1 cellular context compared by ENCODE assay signal in the genomic region with DNA sequence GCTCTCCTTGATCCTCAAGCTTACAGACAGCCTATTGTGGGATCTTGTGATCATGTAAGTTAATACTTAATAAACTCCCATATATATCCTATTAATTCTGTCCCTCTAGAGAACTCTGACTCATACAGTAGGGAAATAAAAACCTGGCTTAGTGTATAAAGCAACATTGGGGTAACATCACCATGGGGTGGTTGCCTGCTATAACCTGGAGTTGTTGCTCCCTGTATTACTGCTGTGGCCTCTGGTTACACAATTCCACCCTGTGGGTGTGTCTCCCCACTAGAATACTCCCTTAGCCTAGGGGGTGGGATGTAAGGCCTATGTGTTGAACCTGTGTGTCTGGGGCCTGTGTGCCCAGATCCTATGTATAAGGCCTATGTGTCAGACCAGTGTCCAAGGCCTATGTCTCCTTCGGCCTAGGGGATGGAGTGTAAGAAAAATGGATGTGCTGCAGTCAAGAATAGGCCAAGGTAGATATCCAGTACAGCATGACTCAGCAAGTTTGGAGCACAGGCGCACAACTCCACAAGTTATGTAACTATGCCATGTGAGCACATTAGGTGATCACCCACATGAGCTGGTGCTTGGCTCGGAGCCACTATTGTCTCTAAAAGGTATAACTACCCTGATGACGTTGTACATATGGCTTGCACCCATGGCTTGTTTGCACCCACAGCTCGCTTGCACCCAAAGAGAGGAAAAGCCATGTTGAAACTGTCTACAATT.
TF ChIP-seq lines count a peak whose summit lies in the region.

No MANE protein-coding gene starts in this region.

TF ChIP-seq in SK-N-SH, 30 proteins besides CTCF, POLR2A, EP300 and RAD21 (continued from another document):
- no peak for TF ChIP-seq RXRA (IDR thresholded peaks at IDR 0.05; ENCODE audit: borderline replicate concordance, low read depth)
- TF ChIP-seq RFX5 (IDR thresholded peaks at IDR 0.05; ENCODE audit: low read length), result no peak
- TF ChIP-seq EZH2phosphoT487 (IDR thresholded peaks at IDR 0.05; ENCODE audit: borderline replicate concordance, low read depth), result no peak
- no peak for TF ChIP-seq FOSL2 (IDR thresholded peaks at IDR 0.05; ENCODE audit: borderline replicate concordance, low read depth)
- no peak for TF ChIP-seq CHD2 (IDR thresholded peaks at IDR 0.05; ENCODE audit: low read length, partially characterized antibody)
- TF ChIP-seq, protein P1, sequence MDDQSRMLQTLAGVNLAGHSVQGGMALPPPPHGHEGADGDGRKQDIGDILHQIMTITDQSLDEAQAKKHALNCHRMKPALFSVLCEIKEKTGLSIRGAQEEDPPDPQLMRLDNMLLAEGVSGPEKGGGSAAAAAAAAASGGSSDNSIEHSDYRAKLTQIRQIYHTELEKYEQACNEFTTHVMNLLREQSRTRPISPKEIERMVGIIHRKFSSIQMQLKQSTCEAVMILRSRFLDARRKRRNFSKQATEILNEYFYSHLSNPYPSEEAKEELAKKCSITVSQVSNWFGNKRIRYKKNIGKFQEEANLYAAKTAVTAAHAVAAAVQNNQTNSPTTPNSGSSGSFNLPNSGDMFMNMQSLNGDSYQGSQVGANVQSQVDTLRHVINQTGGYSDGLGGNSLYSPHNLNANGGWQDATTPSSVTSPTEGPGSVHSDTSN (IDR thresholded peaks at IDR 0.05), result no peak
- TF ChIP-seq POLR2AphosphoS5 (IDR thresholded peaks at IDR 0.05; ENCODE audit: low read depth, low read length), result no peak
- no peak for TF ChIP-seq FOXM1 (IDR thresholded peaks at IDR 0.05; ENCODE audit: low read depth)
- TF ChIP-seq TCF12 (IDR thresholded peaks at IDR 0.05), result no peak
- no peak for TF ChIP-seq MEF2A (IDR thresholded peaks at IDR 0.05; ENCODE audit: borderline replicate concordance, low read depth)
